ENCODE assay signal across 11 cellular contexts in genomic region chr5:6731465-6732237, GRCh38. TPM values are rescaled to one million over a fixed set of nuclear protein-coding genes. Genes with fewer than 3 reads are reported as not detected.
DNase-seq lines count a peak whose midpoint lies in the region; ATAC-seq, FAIRE-seq and TF ChIP-seq lines count a peak whose summit lies in the region.
"Had no signal": no experiment of that assay in that cellular context is flagged by ENCODE, and none has a peak within 500 bp of the region (broad histone marks: within the 10 kb centered on the region; RNA-seq: fewer than 3 reads in every experiment).

No MANE protein-coding gene starts in this region.

- no peaks in the 10 kb centered on the region for H4K20me1 ChIP-seq in GM12878 (ENCODE audit: control insufficient read depth, insufficient read depth)

- BruUV-seq in GM12878 (replicated peaks; lab: Mats Ljungman, UMichigan) = no TSS peak

- no peak overlapping the region for H3K14ac ChIP-seq in mesenchymal stem cell (ENCODE audit: low read length in 2 of 2)

- in situ Hi-C loops in GM12878 (cut with MboI) = loop anchor here (10.0 kb wide), 3 partner anchors 357 to 977 kb away; partner anchors contain the start of gene MED10

- H3K27ac ChIP-seq in right atrium auricular region = peak overlapping the region; percentile 54 to 72
- H3K27ac ChIP-seq in GM12878 (ENCODE audit: control insufficient read depth, insufficient read depth) = peak overlapping the region; percentile 22; the same call in 1 of the 2 replicates
- peak overlapping the region; percentile 31 for H3K27ac ChIP-seq in mesenchymal stem cell (ENCODE audit: low read length, poor library complexity, severe bottlenecking)
- peak overlapping the region; percentile 50 to 66 for H3K27ac ChIP-seq in tibial artery

- no peak overlapping the region for H3K4ac ChIP-seq in mesenchymal stem cell (ENCODE audit: low read depth in 1 of 2, low read length in 2 of 2)

- TF ChIP-seq POLR2A in GM12878 (IDR thresholded peaks at IDR 0.05; ENCODE audit: low read depth, low read length) = no peak

- peaks cover 99% of the 10 kb centered on the region for H3K79me2 ChIP-seq in GM12878 (ENCODE audit: control insufficient read depth, insufficient read depth, low read length)

- SMC1A ChIA-PET in GM12878 (lab: Charles Lee; ENCODE audit: uncharacterized antibody, unreplicated experiment) = interaction anchor here (0.7 to 4.0 kb wide), 6 partner anchors 9 to 99 kb away, joined by 3 to 26 read pairs (median 6); partner anchors contain the start of genes NSUN2 and SRD5A1

- H2AK5ac ChIP-seq in mesenchymal stem cell (ENCODE audit: low read length, severe bottlenecking) = peak overlapping the region; percentile 59

- peak overlapping the region; percentile 33 for H4K8ac ChIP-seq in mesenchymal stem cell (ENCODE audit: low read length)

- H2BK12ac ChIP-seq in mesenchymal stem cell (ENCODE audit: low read length in 2 of 2) = peak overlapping the region; percentile 11 to 87

- no peak overlapping the region for H3K23ac ChIP-seq in mesenchymal stem cell (ENCODE audit: low read length in 2 of 2)

- peaks cover 12% of the 10 kb centered on the region for H3K79me1 ChIP-seq in mesenchymal stem cell (replicated peaks; ENCODE audit: low read length, poor library complexity, severe bottlenecking)

- POLR2A ChIA-PET in GM12878 (lab: Charles Lee) = interaction anchor here (2.4 kb wide), 1 partner anchor 15 kb away, joined by 12 read pairs; no protein-coding TSS in a partner anchor

- ATAC-seq in left cardiac atrium (no peak), GM12878 (no peak), GM21737 (IDR thresholded peaks at IDR 0.05; ENCODE audit: unreplicated experiment) (no peak), HG03196 (IDR thresholded peaks at IDR 0.05; ENCODE audit: unreplicated experiment) (no peak)

- no peak overlapping the region for H2AFZ ChIP-seq in GM12878 (ENCODE audit: control insufficient read depth, low read depth, low read length)
- H2AFZ ChIP-seq in mesenchymal stem cell (ENCODE audit: low read depth, low read length) = no peak overlapping the region

- no peak for FAIRE-seq in GM12878 (lab: Jason Lieb, UNC)

- H3K4me1 ChIP-seq in right atrium auricular region = peaks cover 0 to 71% of the 10 kb centered on the region in 2 donors
- peaks cover 86% of the 10 kb centered on the region for H3K4me1 ChIP-seq in GM12878 (ENCODE audit: control insufficient read depth, insufficient read depth, low read length)
- H3K4me1 ChIP-seq in mesenchymal stem cell (ENCODE audit: control insufficient read depth, insufficient read depth, low read depth, low read length) = peaks cover 52% of the 10 kb centered on the region
- H3K4me1 ChIP-seq in tibial artery = peaks cover 0 to 85% (median 53%) of the 10 kb centered on the region in 4 donors

- CTCF ChIA-PET in GM12878 (lab: Yijun Ruan, JAX) = interaction anchor here (2.0 to 4.5 kb wide), 4 partner anchors 8 to 14 kb away, joined by 5 to 17 read pairs (median 10); no protein-coding TSS in a partner anchor

- no peak overlapping the region for H2BK5ac ChIP-seq in mesenchymal stem cell (ENCODE audit: low read depth, low read length, poor library complexity, severe bottlenecking)

- TF ChIP-seq RAD21 in GM12878 (IDR thresholded peaks at IDR 0.05; ENCODE audit: insufficient read depth, low read depth, low read length) = no peak

- H3K9ac ChIP-seq in GM12878 (ENCODE audit: control insufficient read depth, insufficient read depth, low read length) = no peak overlapping the region
- peak overlapping the region; percentile 85 for H3K9ac ChIP-seq in mesenchymal stem cell (ENCODE audit: low read length)

- no peaks in the 10 kb centered on the region for H3K27me3 ChIP-seq in right atrium auricular region
- H3K27me3 ChIP-seq in GM12878 (replicated peaks in 1 of 2; ENCODE audit: control insufficient read depth in 2 of 2, insufficient read depth in 2 of 2, low read length in 1 of 2) = no peaks in the 10 kb centered on the region
- H3K27me3 ChIP-seq in mesenchymal stem cell (ENCODE audit: control insufficient read depth in 1 of 2, insufficient read depth in 1 of 2, low read length in 2 of 2) = no peaks in the 10 kb centered on the region
- no peaks in the 10 kb centered on the region for H3K27me3 ChIP-seq in tibial artery

- H4K91ac ChIP-seq in mesenchymal stem cell (ENCODE audit: low read length) = peak overlapping the region; percentile 14

- DNase-seq in right atrium auricular region (ENCODE audit: low spot score) (no peak), left cardiac atrium (no peak), GM12878 (ENCODE audit: low read depth, low spot score) (no peak), mesenchymal stem cell (peak; percentile 41), tibial artery (no peak)
- no peak for DNase-seq in activated naive CD4-positive, alpha-beta T cell treated with Interleukin-2 at 50 U/mL for 16 hours
- DNase-seq: KG1, NCI-H510A, T-helper 9 cell had no signal

- no peak for TF ChIP-seq EP300 in GM12878 (IDR thresholded peaks at IDR 0.05; ENCODE audit: borderline replicate concordance in 1 of 2, control insufficient read depth in 1 of 2, low read depth in 2 of 2, low read length in 2 of 2)

- no peak for TF ChIP-seq CTCF in right atrium auricular region (IDR thresholded peaks at IDR 0.05)
- no peak for TF ChIP-seq CTCF in GM12878 (IDR thresholded peaks at IDR 0.05 in 2 of 3, conservative IDR thresholded peaks at IDR 0.05 in 1 of 3; ENCODE audit: control insufficient read depth in 2 of 3, extremely low read depth in 1 of 3, insufficient read depth in 1 of 3, low read depth in 3 of 3, low read length in 3 of 3)
- no peak for TF ChIP-seq CTCF in tibial artery (IDR thresholded peaks at IDR 0.05)

- H3K4me3 ChIP-seq in right atrium auricular region (no peak overlapping the region), GM12878 (no peak overlapping the region), mesenchymal stem cell (ENCODE audit: insufficient read depth in 1 of 2, low read depth in 1 of 2, low read length in 2 of 2) (peak overlapping the region in 1 of 2 experiments; percentile 68), tibial artery (no peak overlapping the region)

- intact Hi-C loops in left cardiac atrium (cut with DNase I) = no loop called here
- intact Hi-C loops in GM12878 (cut with micrococcal nuclease; ENCODE audit: unreplicated experiment) = no loop called here
- intact Hi-C loops in tibial artery (cut with DNase I; ENCODE audit: low total_unique reads) = no loop called here

- H2BK15ac ChIP-seq in mesenchymal stem cell (ENCODE audit: low read depth, poor library complexity, severe bottlenecking) = no peak overlapping the region

- H3K36me3 ChIP-seq in right atrium auricular region (no peaks in the 10 kb centered on the region), GM12878 (ENCODE audit: control insufficient read depth in 2 of 2, insufficient read depth in 2 of 2, low read length in 1 of 2) (peaks cover 5 to 9% of the 10 kb centered on the region in 2 experiments; a peak in 3 of 4 replicates), mesenchymal stem cell (ENCODE audit: control insufficient read depth in 1 of 2, insufficient read depth in 2 of 2, low read depth in 1 of 2, low read length in 2 of 2) (peaks cover 0 to 5% of the 10 kb centered on the region in 2 experiments), tibial artery (no peaks in the 10 kb centered on the region)

- RAD21 ChIA-PET in GM12878 (lab: Charles Lee; ENCODE audit: unreplicated experiment) = interaction anchor here (1.2 to 5.3 kb wide), 3 partner anchors 13 to 19 kb away, joined by 3 to 32 read pairs (median 3); no protein-coding TSS in a partner anchor

- no peak overlapping the region for H2BK120ac ChIP-seq in mesenchymal stem cell (ENCODE audit: low read depth, low read length)

- H3K9me3 ChIP-seq in right atrium auricular region (no peaks in the 10 kb centered on the region), GM12878 (replicated peaks; ENCODE audit: control insufficient read depth, insufficient read depth, low read length) (no peaks in the 10 kb centered on the region), mesenchymal stem cell (ENCODE audit: control insufficient read depth, low read length) (no peaks in the 10 kb centered on the region), tibial artery (no peaks in the 10 kb centered on the region)

- H3K4me2 ChIP-seq in GM12878 (ENCODE audit: control insufficient read depth, insufficient read depth) = no peak overlapping the region
- H3K4me2 ChIP-seq in mesenchymal stem cell (ENCODE audit: low read length, poor library complexity, severe bottlenecking) = no peak overlapping the region

- peak overlapping the region in 1 of 2 experiments; percentile 59 for H3K18ac ChIP-seq in mesenchymal stem cell (ENCODE audit: low read depth in 1 of 2, low read length in 2 of 2)

- WGBS in GM12878 (ENCODE audit: insufficient coverage, insufficient replicate concordance, low lambda C conversion rate, missing lambda C conversion rate) = 92% methylated on average over 7 of the region's 7 CpGs
- 84% methylated on average over 5 of the region's 7 CpGs for WGBS in mesenchymal stem cell

RNA-seq across cellular contexts. Expression of gene TENT4A, which starts 18.4 kb away (rescaled TPM):
- total RNA-seq in right atrium auricular region = 10 to 100 TPM in 1 of 2 donors, 1 to 10 TPM in 1; 7.3 to 14.9 TPM
- 10 to 100 TPM; 12.1 to 14.8 TPM for total RNA-seq in left cardiac atrium
- total RNA-seq in GM12878 (2013; cell fraction: nucleolus; rRNA removed) = 184 and 188 TPM in 2 replicates
- 15.4 and 18.3 TPM in 2 replicates for total RNA-seq in GM12878 (2014; rRNA removed)
- total RNA-seq in GM12878 (2014; rRNA removed; fragmentation: Illumina TruSeq; extraction: Trizol) = 14.4 and 18.4 TPM in 2 replicates
- 26.1 and 30.6 TPM in 2 replicates for total RNA-seq in GM12878 (2021)
- 13.0 TPM for polyA plus RNA-seq in GM12878 (2011; ENCODE audit: low read depth)
- polyA plus RNA-seq in GM12878 (2011; rRNA removed) = 8.7 and 10.5 TPM in 2 replicates
- 7.8 and 8.6 TPM in 2 replicates for polyA plus RNA-seq in GM12878 (2011; cell fraction: cytosol; rRNA removed)
- 101 and 119 TPM in 2 replicates for polyA plus RNA-seq in GM12878 (2011; cell fraction: nucleus; rRNA removed)
- 23.9 and 25.8 TPM in 2 replicates for polyA plus RNA-seq in GM12878 (2012)
- polyA plus RNA-seq in GM12878 (2014; fragmentation: Illumina TruSeq; extraction: Trizol) = 18.4 and 27.5 TPM in 2 replicates
- 1 to 10 TPM; 1.4 to 2.8 TPM for polyA plus RNA-seq in GM12878 (2014; fragmentation: Nextera tagmentation; extraction: Ambion mirVana)
- 25.8 and 28.7 TPM in 2 replicates for polyA plus RNA-seq in GM12878 (2014; rRNA removed)
- 1 to 10 TPM; 2.5 to 3.4 TPM for polyA plus RNA-seq in GM12878 (2016; fragmentation: Nextera tagmentation; extraction: Ambion mirVana)
- polyA minus RNA-seq in GM12878 (2011; rRNA and poly(A)+ RNA removed) = 20.3 and 25.2 TPM in 2 replicates
- polyA minus RNA-seq in GM12878 (2011; cell fraction: cytosol; rRNA and poly(A)+ RNA removed) = 11.1 and 12.5 TPM in 2 replicates
- 49.2 and 70.5 TPM in 2 replicates for polyA minus RNA-seq in GM12878 (2011; cell fraction: nucleus; rRNA and poly(A)+ RNA removed)
- 18.7 TPM for polyA plus RNA-seq in mesenchymal stem cell (2013, experiment 1 of 2)
- polyA plus RNA-seq in mesenchymal stem cell (2013, experiment 2 of 2) = 19.1 TPM
